Comparison of ENCODE assay signal across 24 cellular contexts in genomic region chr21:28110074-28110473, GRCh38.
"Had no signal": no experiment of that assay in that cellular context is flagged by ENCODE, and none has a peak within 500 bp of the region (broad histone marks: within the 10 kb centered on the region; RNA-seq: fewer than 3 reads in every experiment).

No MANE protein-coding gene starts in this region.

- H3K27me3 Mint-ChIP-seq: activated B cell treated with CpG ODN at 0.5 μM for 24 hours; activated CD4-positive, alpha-beta memory T cell treated with anti-CD3 and anti-CD28 coated beads for 36 hours; activated CD4-positive, alpha-beta T cell treated with anti-CD3 and anti-CD28 coated beads, Interleukin-2, amount 10 ng/mL, durations not matched to agents 7 days and 5 days; activated naive CD8-positive, alpha-beta T cell; brain had no signal

- DNase-seq: activated B cell treated with CpG ODN at 0.5 μM for 24 hours; activated CD4-positive, alpha-beta memory T cell treated with anti-CD3 and anti-CD28 coated beads for 36 hours; activated CD4-positive, alpha-beta T cell treated with anti-CD3 and anti-CD28 coated beads for 1 hour; activated CD4-positive, alpha-beta T cell treated with anti-CD3 and anti-CD28 coated beads, Interleukin-2, amount 10 ng/mL, durations not matched to agents 7 days and 5 days; activated CD8-positive, alpha-beta memory T cell treated with anti-CD3 and anti-CD28 coated beads for 24 hours; activated effector memory CD4-positive, alpha-beta T cell treated with anti-CD3 and anti-CD28 coated beads, Interleukin-2, amount 50 U/mL, for 16 hours; activated naive CD4-positive, alpha-beta T cell treated with anti-CD3 and anti-CD28 coated beads for 36 hours; activated T-cell treated with anti-CD3 and anti-CD28 coated beads, Interleukin-2, amount 50 U/mL, for 4 hours; amygdala; Karpas-422; MM.1S; NCI-H1105; NCI-H1436; NCI-H1694 treated with DMSO at 0.1 percent for 48 hours; NCI-H2029 treated with DMSO at 0.1 percent for 48 hours; NCI-H345; NCI-H510A; NCI-H526 treated with DMSO at 0.1 percent for 48 hours; NCI-H82; SIG-M5; SW 1271 had no signal

- H3K9me3 Mint-ChIP-seq: activated B cell treated with CpG ODN at 0.5 μM for 24 hours; activated CD4-positive, alpha-beta T cell treated with anti-CD3 and anti-CD28 coated beads, Interleukin-2, amount 10 ng/mL, durations not matched to agents 7 days and 5 days had no signal

- H3K4me3 ChIP-seq: SK-N-MC had no signal

- H3K36me3 Mint-ChIP-seq: activated CD4-positive, alpha-beta memory T cell treated with anti-CD3 and anti-CD28 coated beads for 36 hours; activated naive CD8-positive, alpha-beta T cell; brain had no signal

- H3K4me1 Mint-ChIP-seq: activated B cell treated with CpG ODN at 0.5 μM for 24 hours; activated CD4-positive, alpha-beta T cell treated with anti-CD3 and anti-CD28 coated beads, Interleukin-2, amount 10 ng/mL, durations not matched to agents 7 days and 5 days had no signal

- H3K27ac Mint-ChIP-seq: activated B cell treated with CpG ODN at 0.5 μM for 24 hours; activated CD4-positive, alpha-beta memory T cell treated with anti-CD3 and anti-CD28 coated beads for 36 hours; activated CD4-positive, alpha-beta T cell treated with anti-CD3 and anti-CD28 coated beads, Interleukin-2, amount 10 ng/mL, durations not matched to agents 7 days and 5 days; activated naive CD4-positive, alpha-beta T cell treated with anti-CD3 and anti-CD28 coated beads for 36 hours; activated naive CD8-positive, alpha-beta T cell had no signal

- H3K4me3 Mint-ChIP-seq: activated B cell treated with CpG ODN at 0.5 μM for 24 hours; activated CD4-positive, alpha-beta memory T cell treated with anti-CD3 and anti-CD28 coated beads for 36 hours; activated CD4-positive, alpha-beta T cell treated with anti-CD3 and anti-CD28 coated beads, Interleukin-2, amount 10 ng/mL, durations not matched to agents 7 days and 5 days; activated naive CD4-positive, alpha-beta T cell treated with anti-CD3 and anti-CD28 coated beads for 36 hours; activated naive CD8-positive, alpha-beta T cell; activated T-cell treated with anti-CD3 and anti-CD28 coated beads, Interleukin-2, amount 50 U/mL, for 4 hours; brain had no signal

- H3K27ac ChIP-seq: SK-N-MC had no signal

- ATAC-seq: activated T-cell treated with anti-CD3 and anti-CD28 coated beads, Interleukin-2, amount 50 U/mL, for 4 hours had no signal
